ENCODE assay signal across 23 cellular contexts in genomic region chr1:213585402-213585801, GRCh38.
"Had no signal": no experiment of that assay in that cellular context is flagged by ENCODE, and none has a peak within 500 bp of the region (broad histone marks: within the 10 kb centered on the region; RNA-seq: fewer than 3 reads in every experiment).

No MANE protein-coding gene starts in this region.

- FAIRE-seq: frontal cortex had no signal

- ATAC-seq: natural killer cell; stimulated activated naive B cell treated with anti-CD40 and anti-IgM and Interleukin-4, amounts not matched to agents 10 μg/mL and 1 μg/mL and 100 μg/mL, for 72 hours had no signal

- H3K27ac ChIP-seq: ascending aorta, brain microvascular endothelial cell, skin epidermis, tibial nerve had no signal

- H3K4me3 ChIP-seq: ascending aorta, skin epidermis, tibial nerve had no signal

- H3K4me2 ChIP-seq: SK-N-SH had no signal

- H3K9ac ChIP-seq: SK-N-SH had no signal

- H3K27me3 ChIP-seq: ascending aorta, brain microvascular endothelial cell, tibial nerve had no signal

- DNase-seq: activated CD4-positive, alpha-beta memory T cell treated with anti-CD3 and anti-CD28 coated beads, Interleukin-2, amount 10 ng/mL, durations not matched to agents 7 days and 5 days; activated CD4-positive, alpha-beta T cell treated with anti-CD3 and anti-CD28 coated beads for 1 hour; activated CD4-positive, alpha-beta T cell treated with anti-CD3 and anti-CD28 coated beads, Interleukin-2, amount 10 ng/mL, durations not matched to agents 7 days and 5 days; activated CD8-positive, alpha-beta memory T cell treated with anti-CD3 and anti-CD28 coated beads, Interleukin-2, amount 50 U/mL, for 48 hours; activated gamma-delta T cell; activated naive CD4-positive, alpha-beta T cell treated with anti-CD3 and anti-CD28 coated beads, Interleukin-2, amount 10 ng/mL, durations not matched to agents 7 days and 5 days; activated naive CD8-positive, alpha-beta T cell treated with anti-CD3 and anti-CD28 coated beads, Interleukin-2, amount 10 ng/mL, durations not matched to agents 7 days and 5 days; activated T-cell treated with anti-CD3 and anti-CD28 coated beads, Interleukin-2, amount 50 U/mL, for 24 hours; brain microvascular endothelial cell; dermis blood vessel endothelial cell; effector CD8-positive, alpha-beta T cell; left ventricle myocardium superior; mammary epithelial cell; natural killer cell; SK-N-SH; stimulated activated CD4-positive, alpha-beta T cell treated with anti-CD3 and anti-CD28 coated beads, Interleukin-4, amount 100 ng/mL, for 4 hours; stimulated activated CD8-positive, alpha-beta memory T cell treated with anti-CD3 and anti-CD28 coated beads, Interleukin-4, amount 100 ng/mL, for 48 hours; stimulated activated naive B cell treated with anti-CD40 and anti-IgM and Interleukin-4, amounts not matched to agents 10 μg/mL and 1 μg/mL and 100 μg/mL, for 72 hours; T-helper 2 cell had no signal

- H3K9me3 ChIP-seq: ascending aorta, SK-N-SH, tibial nerve had no signal

- H3K36me3 ChIP-seq: ascending aorta, brain microvascular endothelial cell, tibial nerve had no signal

- H3K4me1 ChIP-seq: ascending aorta, tibial nerve had no signal
